20 cellular contexts compared by ENCODE assay signal in the genomic region with DNA sequence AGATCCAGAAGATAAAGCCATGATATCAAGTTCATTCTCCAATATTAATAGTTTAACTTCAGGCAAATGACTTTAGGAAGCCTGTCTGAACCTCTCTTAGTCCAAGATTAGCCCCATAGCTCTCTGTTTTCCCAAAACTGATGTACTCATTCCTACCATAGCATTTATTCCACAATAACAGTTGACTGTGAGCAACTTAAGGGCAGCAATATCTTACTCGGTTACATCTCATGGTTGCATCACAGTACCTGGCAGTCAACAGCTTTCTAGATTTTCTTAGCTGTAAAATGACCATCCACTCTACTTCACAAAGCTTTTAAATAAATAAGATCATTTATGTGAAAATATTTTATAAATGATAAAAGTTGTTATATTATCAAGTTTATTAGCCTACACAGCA. TPM values are rescaled to one million over a fixed set of nuclear protein-coding genes. Genes with fewer than 3 reads are reported as not detected.
DNase-seq lines count a peak whose midpoint lies in the region; ATAC-seq and TF ChIP-seq lines count a peak whose summit lies in the region.
"Had no signal": no experiment of that assay in that cellular context is flagged by ENCODE, and none has a peak within 500 bp of the region (broad histone marks: within the 10 kb centered on the region; RNA-seq: fewer than 3 reads in every experiment).

No MANE protein-coding gene starts in this region.

- H3K27ac ChIP-seq in left ventricle myocardium inferior (replicated peaks) (peak overlapping the region; percentile 30), subcutaneous abdominal adipose tissue (ENCODE audit: low read depth, low read length) (peak overlapping the region; percentile 9)
- H3K27ac ChIP-seq: KMS-11, PC-9 had no signal

- TF ChIP-seq CTCF in left ventricle myocardium inferior (IDR thresholded peaks at IDR 0.05; ENCODE audit: borderline replicate concordance): no peak

- H3K27me3 ChIP-seq in left ventricle myocardium inferior (ENCODE audit: low read depth) (no peaks in the 10 kb centered on the region), subcutaneous abdominal adipose tissue (ENCODE audit: control insufficient read depth in 5 of 5, insufficient read depth in 4 of 5, low read length in 5 of 5) (no peaks in the 10 kb centered on the region)

- intact Hi-C loops in left ventricle myocardium inferior (cut with micrococcal nuclease) (no loop called here), Right ventricle myocardium superior (cut with DNase I) (no loop called here)

- H3K9me3 ChIP-seq in left ventricle myocardium inferior (replicated peaks): no peaks in the 10 kb centered on the region
- no peaks in the 10 kb centered on the region for H3K9me3 ChIP-seq in subcutaneous abdominal adipose tissue (ENCODE audit: control insufficient read depth in 5 of 5, low read length in 5 of 5)

- ATAC-seq in Right ventricle myocardium superior (ENCODE audit: poor library complexity) (no peak), left lobe of liver (peak; percentile 37), SK-N-SH treated with all-trans-retinoic acid at 6 μM for 48 hours (no peak), GM21717 (IDR thresholded peaks at IDR 0.05; ENCODE audit: unreplicated experiment) (no peak)

- peaks cover 14% of the 10 kb centered on the region for H3K36me3 ChIP-seq in left ventricle myocardium inferior
- peaks cover 2 to 25% (median 11%) of the 10 kb centered on the region in 5 donors for H3K36me3 ChIP-seq in subcutaneous abdominal adipose tissue (ENCODE audit: control insufficient read depth in 5 of 5, insufficient read depth in 5 of 5, low read length in 5 of 5)

- no peak overlapping the region for H3K4me3 ChIP-seq in left ventricle myocardium inferior
- H3K4me3 ChIP-seq in subcutaneous abdominal adipose tissue (ENCODE audit: low read depth in 1 of 5, low read length in 5 of 5): no peak overlapping the region
- H3K4me3 ChIP-seq: PC-9 had no signal

- peaks cover 35% of the 10 kb centered on the region for H3K4me1 ChIP-seq in left ventricle myocardium inferior
- peaks cover 0 to 10% (median 2%) of the 10 kb centered on the region in 5 donors for H3K4me1 ChIP-seq in subcutaneous abdominal adipose tissue (ENCODE audit: control insufficient read depth in 5 of 5, insufficient read depth in 5 of 5, low read length in 5 of 5)

- no peak for DNase-seq in left ventricle myocardium inferior
- no peak for DNase-seq in Right ventricle myocardium superior
- DNase-seq in amniotic epithelial cell (ENCODE audit: low read depth): peak; percentile 17
- no peak for DNase-seq in left lobe of liver (ENCODE audit: low spot score)
- DNase-seq in NCI-H345 treated with DMSO at 0.1 percent for 48 hours (lab: John Stamatoyannopoulos, UW; ENCODE audit: unreplicated experiment): no peak
- DNase-seq: CD4-positive, CD25-positive, alpha-beta regulatory T cell; NCI-H1048; NCI-H1417; NCI-H1694; NCI-H2029 treated with DMSO at 0.1 percent for 48 hours; NCI-H526 treated with DMSO at 0.1 percent for 48 hours; PC-9; SHP77 had no signal

- H3K9ac ChIP-seq in subcutaneous abdominal adipose tissue (ENCODE audit: low read length in 5 of 5): no peak overlapping the region
- H3K9ac ChIP-seq: KMS-11 had no signal

TF ChIP-seq in SK-N-SH treated with all-trans-retinoic acid at 6 μM for 48 hours, 23 proteins besides CTCF, POLR2A, EP300 and RAD21:
- TF ChIP-seq ZNF565 (CRISPR knock-in tag; conservative IDR thresholded peaks at IDR 0.05; ENCODE audit: low read depth) (no peak), PPARA (CRISPR knock-in tag; IDR thresholded peaks at IDR 0.05; ENCODE audit: borderline replicate concordance) (no peak), OSR1 (CRISPR knock-in tag; IDR thresholded peaks at IDR 0.05) (no peak), GLIS3 (CRISPR knock-in tag; IDR thresholded peaks at IDR 0.05) (no peak), RARB (CRISPR knock-in tag; IDR thresholded peaks at IDR 0.05) (no peak), CSDC2 (CRISPR knock-in tag; IDR thresholded peaks at IDR 0.05) (no peak), ZFP3 (CRISPR knock-in tag; IDR thresholded peaks at IDR 0.05) (no peak)
- TF ChIP-seq, protein P1, sequence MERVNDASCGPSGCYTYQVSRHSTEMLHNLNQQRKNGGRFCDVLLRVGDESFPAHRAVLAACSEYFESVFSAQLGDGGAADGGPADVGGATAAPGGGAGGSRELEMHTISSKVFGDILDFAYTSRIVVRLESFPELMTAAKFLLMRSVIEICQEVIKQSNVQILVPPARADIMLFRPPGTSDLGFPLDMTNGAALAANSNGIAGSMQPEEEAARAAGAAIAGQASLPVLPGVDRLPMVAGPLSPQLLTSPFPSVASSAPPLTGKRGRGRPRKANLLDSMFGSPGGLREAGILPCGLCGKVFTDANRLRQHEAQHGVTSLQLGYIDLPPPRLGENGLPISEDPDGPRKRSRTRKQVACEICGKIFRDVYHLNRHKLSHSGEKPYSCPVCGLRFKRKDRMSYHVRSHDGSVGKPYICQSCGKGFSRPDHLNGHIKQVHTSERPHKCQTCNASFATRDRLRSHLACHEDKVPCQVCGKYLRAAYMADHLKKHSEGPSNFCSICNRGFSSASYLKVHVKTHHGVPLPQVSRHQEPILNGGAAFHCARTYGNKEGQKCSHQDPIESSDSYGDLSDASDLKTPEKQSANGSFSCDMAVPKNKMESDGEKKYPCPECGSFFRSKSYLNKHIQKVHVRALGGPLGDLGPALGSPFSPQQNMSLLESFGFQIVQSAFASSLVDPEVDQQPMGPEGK (CRISPR knock-in tag; IDR thresholded peaks at IDR 0.05; ENCODE audit: borderline replicate concordance): no peak
- TF ChIP-seq, protein P2, sequence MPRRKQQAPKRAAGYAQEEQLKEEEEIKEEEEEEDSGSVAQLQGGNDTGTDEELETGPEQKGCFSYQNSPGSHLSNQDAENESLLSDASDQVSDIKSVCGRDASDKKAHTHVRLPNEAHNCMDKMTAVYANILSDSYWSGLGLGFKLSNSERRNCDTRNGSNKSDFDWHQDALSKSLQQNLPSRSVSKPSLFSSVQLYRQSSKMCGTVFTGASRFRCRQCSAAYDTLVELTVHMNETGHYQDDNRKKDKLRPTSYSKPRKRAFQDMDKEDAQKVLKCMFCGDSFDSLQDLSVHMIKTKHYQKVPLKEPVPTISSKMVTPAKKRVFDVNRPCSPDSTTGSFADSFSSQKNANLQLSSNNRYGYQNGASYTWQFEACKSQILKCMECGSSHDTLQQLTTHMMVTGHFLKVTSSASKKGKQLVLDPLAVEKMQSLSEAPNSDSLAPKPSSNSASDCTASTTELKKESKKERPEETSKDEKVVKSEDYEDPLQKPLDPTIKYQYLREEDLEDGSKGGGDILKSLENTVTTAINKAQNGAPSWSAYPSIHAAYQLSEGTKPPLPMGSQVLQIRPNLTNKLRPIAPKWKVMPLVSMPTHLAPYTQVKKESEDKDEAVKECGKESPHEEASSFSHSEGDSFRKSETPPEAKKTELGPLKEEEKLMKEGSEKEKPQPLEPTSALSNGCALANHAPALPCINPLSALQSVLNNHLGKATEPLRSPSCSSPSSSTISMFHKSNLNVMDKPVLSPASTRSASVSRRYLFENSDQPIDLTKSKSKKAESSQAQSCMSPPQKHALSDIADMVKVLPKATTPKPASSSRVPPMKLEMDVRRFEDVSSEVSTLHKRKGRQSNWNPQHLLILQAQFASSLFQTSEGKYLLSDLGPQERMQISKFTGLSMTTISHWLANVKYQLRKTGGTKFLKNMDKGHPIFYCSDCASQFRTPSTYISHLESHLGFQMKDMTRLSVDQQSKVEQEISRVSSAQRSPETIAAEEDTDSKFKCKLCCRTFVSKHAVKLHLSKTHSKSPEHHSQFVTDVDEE (CRISPR knock-in tag; IDR thresholded peaks at IDR 0.05): no peak

RNA-seq across cellular contexts. Expression of gene STAC2, which starts 58.2 kb away (rescaled TPM):
- total RNA-seq in left ventricle myocardium inferior (0.36 TPM), Right ventricle myocardium superior (1.4 TPM), left lobe of liver (not detected)
- total RNA-seq: A172; CD4-positive, CD25-positive, alpha-beta regulatory T cell; NCI-H460; SK-MEL-5 had no signal
